ENCODE assay signal across 8 cellular contexts in genomic region chr16:424033-424622, GRCh38. TPM values are rescaled to one million over a fixed set of nuclear protein-coding genes. Genes with fewer than 3 reads are reported as not detected.
DNase-seq lines count a peak whose midpoint lies in the region; ATAC-seq and TF ChIP-seq lines count a peak whose summit lies in the region.

No MANE protein-coding gene starts in this region.

- H3K9ac ChIP-seq in endocrine pancreas (ENCODE audit: control insufficient read depth, insufficient read depth, low read length): peak overlapping the region; percentile 84

- DNase-seq in T-helper 1 cell: no peak
- DNase-seq in RWPE2 (ENCODE audit: low spot score): peak; percentile 83
- peak; percentile 46 for DNase-seq in midbrain (lab: John Stamatoyannopoulos, UW)
- DNase-seq in upper lobe of left lung: peak in 1 of 2 donors; percentile 56
- DNase-seq in KG1 (lab: John Stamatoyannopoulos, UW): no peak
- no peak for DNase-seq in GDM1 (lab: John Stamatoyannopoulos, UW)

- ATAC-seq in RWPE2 (ENCODE audit: low read depth) (peak; percentile 81), upper lobe of left lung (ENCODE audit: low FRiP score in 2 of 2) (peak; percentile 77 to 80)

- peak overlapping the region; percentile 46 for H3K4me3 Mint-ChIP-seq in T-helper 1 cell treated with Interleukin-12 subunit alpha and Interleukin-12 subunit beta and Interleukin-4 antibody, amounts not matched to agents 30 μg/mL and 1 μg/mL, for 36 hours

- H3K9me3 ChIP-seq in RWPE2 (ENCODE audit: severe bottlenecking): no peaks in the 10 kb centered on the region
- H3K9me3 ChIP-seq in endocrine pancreas (ENCODE audit: control insufficient read depth, low read length): no peaks in the 10 kb centered on the region
- H3K9me3 ChIP-seq in upper lobe of left lung: no peaks in the 10 kb centered on the region

- H3K9me3 Mint-ChIP-seq in T-helper 1 cell treated with Interleukin-12 subunit alpha and Interleukin-12 subunit beta and Interleukin-4 antibody, amounts not matched to agents 30 μg/mL and 1 μg/mL, for 36 hours: no peaks in the 10 kb centered on the region

- H3K27me3 ChIP-seq in RWPE2 (ENCODE audit: insufficient read depth, poor library complexity, severe bottlenecking): no peaks in the 10 kb centered on the region
- H3K27me3 ChIP-seq in endocrine pancreas (ENCODE audit: control insufficient read depth, insufficient read depth, low read length): no peaks in the 10 kb centered on the region
- no peaks in the 10 kb centered on the region for H3K27me3 ChIP-seq in upper lobe of left lung

- H3K27ac Mint-ChIP-seq in T-helper 1 cell treated with Interleukin-12 subunit alpha and Interleukin-12 subunit beta and Interleukin-4 antibody, amounts not matched to agents 30 μg/mL and 1 μg/mL, for 36 hours: no peak overlapping the region

- H3K36me3 Mint-ChIP-seq in T-helper 1 cell treated with Interleukin-12 subunit alpha and Interleukin-12 subunit beta and Interleukin-4 antibody, amounts not matched to agents 30 μg/mL and 1 μg/mL, for 36 hours (ENCODE audit: low read depth): peaks cover 3% of the 10 kb centered on the region

- peaks cover 21% of the 10 kb centered on the region for H3K4me1 Mint-ChIP-seq in T-helper 1 cell treated with Interleukin-12 subunit alpha and Interleukin-12 subunit beta and Interleukin-4 antibody, amounts not matched to agents 30 μg/mL and 1 μg/mL, for 36 hours (ENCODE audit: low read depth)

- no peak for TF ChIP-seq CTCF in RWPE2 (IDR thresholded peaks at IDR 0.05; ENCODE audit: poor library complexity, severe bottlenecking)
- TF ChIP-seq CTCF in upper lobe of left lung (IDR thresholded peaks at IDR 0.05): no peak

- H3K36me3 ChIP-seq in RWPE2 (ENCODE audit: low read depth) (peaks cover 2% of the 10 kb centered on the region; the same call in 1 of the 2 replicates), endocrine pancreas (ENCODE audit: control insufficient read depth, insufficient read depth, low read length) (no peaks in the 10 kb centered on the region), upper lobe of left lung (no peaks in the 10 kb centered on the region)

- TF ChIP-seq POLR2A in upper lobe of left lung (IDR thresholded peaks at IDR 0.05): no peak

- TF ChIP-seq EP300 in upper lobe of left lung (IDR thresholded peaks at IDR 0.05): no peak

- H3K4me1 ChIP-seq in RWPE2 (ENCODE audit: insufficient read depth, poor library complexity, severe bottlenecking) (peaks cover 13% of the 10 kb centered on the region), endocrine pancreas (ENCODE audit: control insufficient read depth, insufficient read depth, low read length) (peaks cover 7% of the 10 kb centered on the region), upper lobe of left lung (peaks cover 18 to 35% (median 31%) of the 10 kb centered on the region in 4 donors)

- WGBS in upper lobe of left lung, 2 donors: 49 to 50% methylated on average over 8 to 20 of the region's 20 CpGs

- peak overlapping the region; percentile 77 for H3K4me3 ChIP-seq in RWPE2 (ENCODE audit: severe bottlenecking)
- no peak overlapping the region for H3K4me3 ChIP-seq in endocrine pancreas (ENCODE audit: control insufficient read depth, insufficient read depth, low read length)
- peak overlapping the region in 3 of 4 donors; percentile 47 to 93 (median 78) for H3K4me3 ChIP-seq in upper lobe of left lung

- H3K27me3 Mint-ChIP-seq in T-helper 1 cell treated with Interleukin-12 subunit alpha and Interleukin-12 subunit beta and Interleukin-4 antibody, amounts not matched to agents 30 μg/mL and 1 μg/mL, for 36 hours (ENCODE audit: low read depth): peaks cover 24% of the 10 kb centered on the region

- H3K27ac ChIP-seq in RWPE2 (ENCODE audit: poor library complexity, severe bottlenecking) (peak overlapping the region; percentile 95), upper lobe of left lung (peak overlapping the region; percentile 84 to 93 (median 92))

RNA-seq across cellular contexts. Expression of gene RAB11FIP3, which starts 1.3 kb away (rescaled TPM):
- 10 to 100 TPM; 38.9 to 95.3 (median 43.8) TPM for total RNA-seq in upper lobe of left lung

RNA-seq across cellular contexts. Expression of gene DECR2, which starts 22.4 kb away (rescaled TPM):
- 10 to 100 TPM in 5 of 6 donors, 1 to 10 TPM in 1; 8.6 to 22.4 (median 14.6) TPM for total RNA-seq in upper lobe of left lung

RNA-seq across cellular contexts. Expression of gene NME4, which starts 27.1 kb away (rescaled TPM):
- total RNA-seq in upper lobe of left lung: 10 to 100 TPM; 22.1 to 57.6 (median 41.8) TPM

RNA-seq across cellular contexts. Expression of gene PGAP6, which starts 42.4 kb away (rescaled TPM):
- total RNA-seq in upper lobe of left lung: 100 to 1,000 TPM in 3 of 6 donors, 10 to 100 TPM in 3; 27.9 to 150 (median 96.4) TPM

RNA-seq across cellular contexts. Expression of gene MRPL28, which starts 53.8 kb away (rescaled TPM):
- total RNA-seq in upper lobe of left lung: 10 to 100 TPM; 48.8 to 83.9 (median 58.4) TPM

Comparison
In these comparisons a context has a peak if more than half of its experiments do, and no peak if none do; other contexts are left out.
1. DNase-seq: peak in RWPE2 (single experiment) and midbrain (single experiment); none in T-helper 1 cell (0 of 5), KG1 (single experiment) and GDM1 (single experiment).